ENCODE assay signal across 16 cellular contexts in genomic region chr6:126027601-126028000, GRCh38.
"Had no signal": no experiment of that assay in that cellular context is flagged by ENCODE, and none has a peak within 500 bp of the region (broad histone marks: within the 10 kb centered on the region; RNA-seq: fewer than 3 reads in every experiment).

No MANE protein-coding gene starts in this region.

- H3K27ac ChIP-seq: colonic mucosa, left lung, pancreas, stomach, thoracic aorta, vagina had no signal

- H3K9me3 ChIP-seq: colonic mucosa, gastroesophageal sphincter, left lung, pancreas, stomach, thoracic aorta, vagina had no signal

- DNase-seq: activated CD4-positive, CD25-positive, alpha-beta regulatory T cell treated with anti-CD3 and anti-CD28 coated beads, Interleukin-2, amount 50 U/mL, for 72 hours; activated naive CD4-positive, alpha-beta T cell treated with Interleukin-2 at 50 U/mL for 16 hours; activated naive CD8-positive, alpha-beta T cell treated with anti-CD3 and anti-CD28 coated beads, Interleukin-2, amount 50 U/mL, for 24 hours; colonic mucosa; left lung; mammary epithelial cell; naive thymus-derived CD4-positive, alpha-beta T cell; pancreas; stimulated activated CD4-positive, alpha-beta T cell treated with anti-CD3 and anti-CD28 coated beads, Interleukin-12 subunit alpha, Interleukin-12 subunit beta, amount 100 ng/mL, for 4 hours; stimulated activated CD4-positive, alpha-beta T cell treated with anti-CD3 and anti-CD28 coated beads, Interleukin-2, amount 100 ng/mL, for 24 hours; stomach; T-helper 9 cell had no signal

- H3K36me3 ChIP-seq: colonic mucosa had no signal

- H3K4me1 ChIP-seq: colonic mucosa, left lung, pancreas, vagina had no signal

- H3K27me3 ChIP-seq: colonic mucosa, gastroesophageal sphincter, left lung, pancreas, stomach, vagina had no signal

- FAIRE-seq: keratinocyte had no signal

- H3K4me3 ChIP-seq: colonic mucosa, gastroesophageal sphincter, left lung, pancreas, stomach, thoracic aorta, vagina had no signal
